In genomic region chr18:3525870-3526420, GRCh38 we compare ENCODE assay signal across 7 cellular contexts.
DNase-seq lines count a peak whose midpoint lies in the region; ATAC-seq and TF ChIP-seq lines count a peak whose summit lies in the region.

No MANE protein-coding gene starts in this region.

- no peak overlapping the region for H3K27ac ChIP-seq in esophagus squamous epithelium

- peaks cover 5% of the 10 kb centered on the region for H3K9me3 Mint-ChIP-seq in stimulated activated naive CD8-positive, alpha-beta T cell treated with anti-CD3 and anti-CD28 coated beads, Interleukin-15, Interleukin-2, amounts not matched to agents 100 ng/mL and 50 ng/mL, for 24 hours

- no peaks in the 10 kb centered on the region for H3K36me3 ChIP-seq in esophagus squamous epithelium

- peaks cover 20% of the 10 kb centered on the region for H3K4me1 Mint-ChIP-seq in stimulated activated naive CD8-positive, alpha-beta T cell treated with anti-CD3 and anti-CD28 coated beads, Interleukin-15, Interleukin-2, amounts not matched to agents 100 ng/mL and 50 ng/mL, for 24 hours (ENCODE audit: low read depth)

- WGBS in esophagus squamous epithelium, 2 donors: 49 to 55% methylated on average over 7 to 8 of the region's 10 CpGs

- DNase-seq in NB4 (ENCODE audit: low read depth) (peak; percentile 95), hippocampal formation (lab: John Stamatoyannopoulos, UW) (peak; percentile 57 to 76), esophagus squamous epithelium (lab: John Stamatoyannopoulos, UW) (no peak)
- DNase-seq in activated CD4-positive, alpha-beta T cell treated with anti-CD3 and anti-CD28 coated beads, Interleukin-2, amount 50 U/mL, for 4 hours: peak; percentile 3 to 4

- H3K4me3 Mint-ChIP-seq in stimulated activated naive CD8-positive, alpha-beta T cell treated with anti-CD3 and anti-CD28 coated beads, Interleukin-15, Interleukin-2, amounts not matched to agents 100 ng/mL and 50 ng/mL, for 24 hours: peak overlapping the region; percentile 54

- H3K27ac Mint-ChIP-seq in stimulated activated naive CD8-positive, alpha-beta T cell treated with anti-CD3 and anti-CD28 coated beads, Interleukin-15, Interleukin-2, amounts not matched to agents 100 ng/mL and 50 ng/mL, for 24 hours: peak overlapping the region; percentile 60

- peak; percentile 79 for ATAC-seq in GM18858 (IDR thresholded peaks at IDR 0.05; ENCODE audit: unreplicated experiment)
- peak; percentile 64 for ATAC-seq in GM21825 (IDR thresholded peaks at IDR 0.05; ENCODE audit: unreplicated experiment)

- peaks cover 0 to 10% (median 0%) of the 10 kb centered on the region in 3 donors for H3K9me3 ChIP-seq in esophagus squamous epithelium

- TF ChIP-seq CTCF in NB4 (IDR thresholded peaks at IDR 0.05; ENCODE audit: low read depth, low read length) (no peak), esophagus squamous epithelium (IDR thresholded peaks at IDR 0.05) (no peak)

- no peaks in the 10 kb centered on the region for H3K27me3 ChIP-seq in esophagus squamous epithelium

- peak overlapping the region; percentile 39 for H3K4me3 ChIP-seq in NB4 (ENCODE audit: low read depth, low read length)
- no peak overlapping the region for H3K4me3 ChIP-seq in esophagus squamous epithelium

- H3K36me3 Mint-ChIP-seq in stimulated activated naive CD8-positive, alpha-beta T cell treated with anti-CD3 and anti-CD28 coated beads, Interleukin-15, Interleukin-2, amounts not matched to agents 100 ng/mL and 50 ng/mL, for 24 hours (ENCODE audit: low read depth): peaks cover 4% of the 10 kb centered on the region

- no peak for TF ChIP-seq POLR2A in NB4 (IDR thresholded peaks at IDR 0.05; ENCODE audit: extremely low read depth, insufficient read length)
- no peak for TF ChIP-seq POLR2A in esophagus squamous epithelium (IDR thresholded peaks at IDR 0.05)

- intact Hi-C loops in esophagus squamous epithelium (cut with DNase I): no loop called here

- H3K4me1 ChIP-seq in esophagus squamous epithelium: no peaks in the 10 kb centered on the region

- peaks cover 3% of the 10 kb centered on the region for H3K27me3 Mint-ChIP-seq in stimulated activated naive CD8-positive, alpha-beta T cell treated with anti-CD3 and anti-CD28 coated beads, Interleukin-15, Interleukin-2, amounts not matched to agents 100 ng/mL and 50 ng/mL, for 24 hours
